12 cellular contexts compared by ENCODE assay signal in genomic region chr21:42389449-42389835, GRCh38. TPM values are rescaled to one million over a fixed set of nuclear protein-coding genes. Genes with fewer than 3 reads are reported as not detected.
A peak's percentile ranks its signal among the peaks of the same experiment; 100 is the strongest.
DNase-seq lines count a peak whose midpoint lies in the region; ATAC-seq and TF ChIP-seq lines count a peak whose summit lies in the region.
"Had no signal": no experiment of that assay in that cellular context is flagged by ENCODE, and none has a peak within 500 bp of the region (broad histone marks: within the 10 kb centered on the region; RNA-seq: fewer than 3 reads in every experiment).

No MANE protein-coding gene starts in this region.

- H3K27me3 ChIP-seq in GM23338 (ENCODE audit: insufficient read depth) (no peaks in the 10 kb centered on the region), body of pancreas (no peaks in the 10 kb centered on the region), neural progenitor cell (no peaks in the 10 kb centered on the region)

- peaks cover 35% of the 10 kb centered on the region for H3K4me1 Mint-ChIP-seq in GM23338
- H3K4me1 Mint-ChIP-seq in neural progenitor cell: peaks cover 28% of the 10 kb centered on the region

- H3K36me3 Mint-ChIP-seq in GM23338 (ENCODE audit: low read depth) (peaks cover 8% of the 10 kb centered on the region; the same call in 2 of the 3 replicates), neural progenitor cell (no peaks in the 10 kb centered on the region)

- H3K9me3 Mint-ChIP-seq in GM23338 (peaks cover 8% of the 10 kb centered on the region; the same call in 2 of the 3 replicates), neural progenitor cell (peaks cover 2% of the 10 kb centered on the region)
- H3K9me3 Mint-ChIP-seq: activated naive CD4-positive, alpha-beta T cell treated with anti-CD3 and anti-CD28 coated beads, Interleukin-2, amount 50 U/mL, for 24 hours had no signal

- H3K4me2 ChIP-seq in GM23338 (peak overlapping the region; percentile 68; the same call in 1 of the 2 replicates), neural progenitor cell (peak overlapping the region; percentile 63)

- H3K79me2 ChIP-seq in GM23338 (replicated peaks; ENCODE audit: insufficient read depth): no peaks in the 10 kb centered on the region
- no peaks in the 10 kb centered on the region for H3K79me2 ChIP-seq in neural progenitor cell (ENCODE audit: low read depth)

- H4K20me1 ChIP-seq in GM23338 (replicated peaks; ENCODE audit: insufficient read depth) (no peaks in the 10 kb centered on the region), neural progenitor cell (ENCODE audit: low read depth) (no peaks in the 10 kb centered on the region)

- WGBS in body of pancreas, 2 donors: 33 to 53% methylated on average over 6 of the region's 6 CpGs

- intact Hi-C loops in body of pancreas (cut with DNase I): no loop called here
- intact Hi-C loops in head of caudate nucleus (cut with DNase I): no loop called here

- H3K4me3 Mint-ChIP-seq in GM23338 (0 out of 3 replicates have a peak overlapping the region, but pooled peaks have one; percentile 15), neural progenitor cell (no peak overlapping the region)
- H3K4me3 Mint-ChIP-seq: activated naive CD4-positive, alpha-beta T cell treated with anti-CD3 and anti-CD28 coated beads, Interleukin-2, amount 50 U/mL, for 24 hours had no signal

- H3K9ac ChIP-seq in neural progenitor cell: no peak overlapping the region

- ATAC-seq in GM23338: peak; percentile 83
- ATAC-seq in body of pancreas: peak; percentile 84
- ATAC-seq in GM18868 (IDR thresholded peaks at IDR 0.05; ENCODE audit: unreplicated experiment): no peak

- TF ChIP-seq POLR2A in body of pancreas (IDR thresholded peaks at IDR 0.05): no peak

- H3K27ac ChIP-seq in GM23338 (ENCODE audit: low read depth) (0 out of 2 replicates have a peak overlapping the region, but pooled peaks have one; percentile 21), body of pancreas (peak overlapping the region; percentile 80 to 89 (median 86)), neural progenitor cell (no peak overlapping the region)

- H3K4me3 ChIP-seq in GM23338 (no peak overlapping the region), body of pancreas (no peak overlapping the region), neural progenitor cell (peak overlapping the region; percentile 19)

- H3F3A ChIP-seq in GM23338 (replicated peaks; ENCODE audit: low read depth) (peaks cover 5% of the 10 kb centered on the region; the same call in 1 of the 2 replicates), neural progenitor cell (ENCODE audit: low read depth) (peaks cover 8% of the 10 kb centered on the region)

- H2AFZ ChIP-seq in GM23338 (peak overlapping the region; percentile 57; the same call in 1 of the 2 replicates), neural progenitor cell (replicated peaks) (no peak overlapping the region)

- H3K9me3 ChIP-seq in body of pancreas (no peaks in the 10 kb centered on the region), neural progenitor cell (ENCODE audit: low read depth) (no peaks in the 10 kb centered on the region)

- H3K4me1 ChIP-seq in GM23338 (ENCODE audit: insufficient read depth): peaks cover 6% of the 10 kb centered on the region
- H3K4me1 ChIP-seq in body of pancreas: peaks cover 15% of the 10 kb centered on the region
- H3K4me1 ChIP-seq in neural progenitor cell: peaks cover 11% of the 10 kb centered on the region

- H3K9me2 ChIP-seq in GM23338 (ENCODE audit: insufficient read depth): no peaks in the 10 kb centered on the region

- H3K27ac Mint-ChIP-seq in GM23338 (peak overlapping the region; percentile 86), neural progenitor cell (no peak overlapping the region)
- H3K27ac Mint-ChIP-seq: activated naive CD4-positive, alpha-beta T cell treated with anti-CD3 and anti-CD28 coated beads, Interleukin-2, amount 50 U/mL, for 24 hours had no signal

- H3K36me3 ChIP-seq in GM23338 (ENCODE audit: insufficient read depth) (no peaks in the 10 kb centered on the region), body of pancreas (replicated peaks in 1 of 2; ENCODE audit: insufficient read depth in 1 of 2, low read depth in 2 of 2) (no peaks in the 10 kb centered on the region), neural progenitor cell (no peaks in the 10 kb centered on the region)

- H3K27me3 Mint-ChIP-seq in GM23338 (ENCODE audit: insufficient read depth, low read depth, poor library complexity) (peaks cover 5% of the 10 kb centered on the region), neural progenitor cell (ENCODE audit: insufficient read depth, low read depth) (peaks cover 11% of the 10 kb centered on the region)
- H3K27me3 Mint-ChIP-seq: activated naive CD4-positive, alpha-beta T cell treated with anti-CD3 and anti-CD28 coated beads, Interleukin-2, amount 50 U/mL, for 24 hours had no signal

- peak; percentile 41 for DNase-seq in GM23338 (ENCODE audit: low spot score)
- peak; percentile 50 for DNase-seq in NCI-H2029 (lab: John Stamatoyannopoulos, UW)
- peak; percentile 54 to 81 (median 72) for DNase-seq in body of pancreas
- peak; percentile 42 for DNase-seq in neural progenitor cell (ENCODE audit: low spot score)
- DNase-seq in head of caudate nucleus: no peak
- no peak for DNase-seq in cerebellar nuclear complex (lab: John Stamatoyannopoulos, UW)
- DNase-seq: DMS 273 treated with DMSO at 0.1 percent for 48 hours had no signal

- TF ChIP-seq CTCF in GM23338 (conservative IDR thresholded peaks at IDR 0.05; ENCODE audit: low read depth in 2 of 2): no peak
- peak in 3 of 7 experiments; percentile 11 to 18 (median 12) for TF ChIP-seq CTCF in body of pancreas (IDR thresholded peaks at IDR 0.05)
- no peak for TF ChIP-seq CTCF in neural progenitor cell (IDR thresholded peaks at IDR 0.05)

TF ChIP-seq in GM23338, 12 proteins besides CTCF, POLR2A, EP300 and RAD21:
- TF ChIP-seq EZH2 (IDR thresholded peaks at IDR 0.05; ENCODE audit: low read depth, unreplicated experiment) (no peak), JUNB (IDR thresholded peaks at IDR 0.05; ENCODE audit: unreplicated experiment) (no peak), ETS1 (IDR thresholded peaks at IDR 0.05) (no peak), ZNF114 (CRISPR knock-in tag; IDR thresholded peaks at IDR 0.05) (no peak)
TF ChIP-seq in GM23338: peak in this region for 0.

RNA-seq across cellular contexts. Expression of gene TMPRSS3, which starts 6.4 kb away (rescaled TPM):
- 0.17 TPM in 1 of 2 replicates, not detected in the other for total RNA-seq in GM23338 (2014; rRNA removed; shearing (Covaris generic))
- polyA plus RNA-seq in GM23338 (2016; fragmentation: Nextera tagmentation; extraction: Ambion mirVana): not detected in 2 replicates
- total RNA-seq in body of pancreas (10 to 100 TPM; 12.5 to 12.7 TPM), neural progenitor cell (ENCODE audit: low replicate concordance) (not detected in 2 replicates)
- total RNA-seq: glomerular endothelial cell, LHCN-M2 had no signal

RNA-seq across cellular contexts. Expression of gene UBASH3A, which starts 14.3 kb away (rescaled TPM):
- total RNA-seq in GM23338 (2014; rRNA removed; shearing (Covaris generic)): not detected in 2 replicates
- not detected in 2 replicates for polyA plus RNA-seq in GM23338 (2016; fragmentation: Nextera tagmentation; extraction: Ambion mirVana)
- total RNA-seq in body of pancreas (under 1 TPM in 1 of 2 donors, not detected in 1; 0.26 TPM), neural progenitor cell (ENCODE audit: low replicate concordance) (not detected in 2 replicates)
- total RNA-seq: dermis microvascular lymphatic vessel endothelial cell, glomerular endothelial cell, LHCN-M2 had no signal

RNA-seq across cellular contexts. Expression of gene TFF1, which starts 23.1 kb away (rescaled TPM):
- not detected in 2 replicates for total RNA-seq in GM23338 (2014; rRNA removed; shearing (Covaris generic))
- not detected in 2 replicates for polyA plus RNA-seq in GM23338 (2016; fragmentation: Nextera tagmentation; extraction: Ambion mirVana)
- total RNA-seq in body of pancreas: 10 to 100 TPM in 1 of 2 donors, 1 to 10 TPM in 1; 3.0 to 66.4 TPM
- total RNA-seq in neural progenitor cell (ENCODE audit: low replicate concordance): not detected in 2 replicates
- total RNA-seq: dermis microvascular lymphatic vessel endothelial cell, glomerular endothelial cell, LHCN-M2 had no signal

RNA-seq across cellular contexts. Expression of gene TFF2, which starts 38.6 kb away (rescaled TPM):
- total RNA-seq in GM23338 (2014; rRNA removed; shearing (Covaris generic)): not detected in 2 replicates
- not detected in 2 replicates for polyA plus RNA-seq in GM23338 (2016; fragmentation: Nextera tagmentation; extraction: Ambion mirVana)
- total RNA-seq in body of pancreas: 1 to 10 TPM; 1.3 to 9.3 TPM
- not detected in 2 replicates for total RNA-seq in neural progenitor cell (ENCODE audit: low replicate concordance)
- total RNA-seq: dermis microvascular lymphatic vessel endothelial cell, glomerular endothelial cell, LHCN-M2 had no signal

Comparison
In these comparisons a context has a peak if more than half of its experiments do, and no peak if none do; other contexts are left out.
1. DNase-seq: peak in GM23338 (single experiment), NCI-H2029 (single experiment), body of pancreas (4 of 4) and neural progenitor cell (single experiment); none in head of caudate nucleus (0 of 42) and cerebellar nuclear complex (0 of 2).
2. RNA of gene TMPRSS3, which starts 6.4 kb away (total RNA-seq): 12.5 to 12.7 TPM in body of pancreas; 0.17 TPM in GM23338 and not detected in neural progenitor cell; every median in the first group is over 10 times any median in the second.